11 cellular contexts compared by ENCODE assay signal in genomic region chr16:89402962-89403361, GRCh38.
A peak's percentile ranks its signal among the peaks of the same experiment; 100 is the strongest.
DNase-seq lines count a peak whose midpoint lies in the region; ATAC-seq and TF ChIP-seq lines count a peak whose summit lies in the region.
"Had no signal": no experiment of that assay in that cellular context is flagged by ENCODE, and none has a peak within 500 bp of the region (broad histone marks: within the 10 kb centered on the region; RNA-seq: fewer than 3 reads in every experiment).

No MANE protein-coding gene starts in this region.

- CTCF ChIA-PET in activated naive CD4-positive, alpha-beta T cell treated with anti-CD3 and anti-CD28 coated beads for 36 hours (lab: Charles Lee): no interaction called here
- CTCF ChIA-PET in activated CD4-positive, alpha-beta T cell treated with anti-CD3 and anti-CD28 coated beads, Interleukin-2, amount 10 ng/mL, durations not matched to agents 7 days and 5 days (lab: Charles Lee): interaction anchor here (0.5 to 0.6 kb wide), 2 partner anchors 13 to 111 kb away, joined by 3 to 4 read pairs; no protein-coding TSS in a partner anchor

- no peaks in the 10 kb centered on the region for H3K9me3 Mint-ChIP-seq in activated naive CD4-positive, alpha-beta T cell treated with anti-CD3 and anti-CD28 coated beads for 36 hours
- no peaks in the 10 kb centered on the region for H3K9me3 Mint-ChIP-seq in activated CD4-positive, alpha-beta T cell treated with anti-CD3 and anti-CD28 coated beads, Interleukin-2, amount 10 ng/mL, durations not matched to agents 7 days and 5 days

- TF ChIP-seq CTCF in fibroblast of mammary gland (conservative IDR thresholded peaks at IDR 0.05; ENCODE audit: control insufficient read depth, insufficient read depth, low read depth, low read length): no peak

- H3K4me3 Mint-ChIP-seq in activated naive CD4-positive, alpha-beta T cell treated with anti-CD3 and anti-CD28 coated beads for 36 hours: no peak overlapping the region
- H3K4me3 Mint-ChIP-seq in activated CD4-positive, alpha-beta T cell treated with anti-CD3 and anti-CD28 coated beads, Interleukin-2, amount 10 ng/mL, durations not matched to agents 7 days and 5 days: no peak overlapping the region

- H3K27ac Mint-ChIP-seq in activated naive CD4-positive, alpha-beta T cell treated with anti-CD3 and anti-CD28 coated beads for 36 hours: peak overlapping the region; percentile 84
- H3K27ac Mint-ChIP-seq in activated CD4-positive, alpha-beta T cell treated with anti-CD3 and anti-CD28 coated beads, Interleukin-2, amount 10 ng/mL, durations not matched to agents 7 days and 5 days: peak overlapping the region; percentile 71

- intact Hi-C loops in activated naive CD4-positive, alpha-beta T cell treated with anti-CD3 and anti-CD28 coated beads for 36 hours (cut with micrococcal nuclease): loop anchor here (5.0 kb wide), 1 partner anchor 71 kb away; no protein-coding TSS in a partner anchor

- POLR2A ChIA-PET in activated CD4-positive, alpha-beta T cell treated with anti-CD3 and anti-CD28 coated beads, Interleukin-2, amount 10 ng/mL, durations not matched to agents 7 days and 5 days (lab: Charles Lee): interaction anchor here (0.6 kb wide), 1 partner anchor 9 kb away, joined by 4 read pairs; no protein-coding TSS in a partner anchor

- H3K27me3 Mint-ChIP-seq in activated naive CD4-positive, alpha-beta T cell treated with anti-CD3 and anti-CD28 coated beads for 36 hours (ENCODE audit: low read depth): no peaks in the 10 kb centered on the region
- H3K27me3 Mint-ChIP-seq in activated CD4-positive, alpha-beta T cell treated with anti-CD3 and anti-CD28 coated beads, Interleukin-2, amount 10 ng/mL, durations not matched to agents 7 days and 5 days: no peaks in the 10 kb centered on the region

- no peak for ATAC-seq in HG03378 (IDR thresholded peaks at IDR 0.05; ENCODE audit: unreplicated experiment)
- no peak for ATAC-seq in HG02870 (IDR thresholded peaks at IDR 0.05; ENCODE audit: unreplicated experiment)
- ATAC-seq in GM19328 (IDR thresholded peaks at IDR 0.05; ENCODE audit: unreplicated experiment): no peak

- H3K4me3 ChIP-seq in fibroblast of mammary gland (ENCODE audit: control insufficient read depth, low read depth, low read length): no peak overlapping the region

- peaks cover 14% of the 10 kb centered on the region for H3K36me3 Mint-ChIP-seq in activated naive CD4-positive, alpha-beta T cell treated with anti-CD3 and anti-CD28 coated beads for 36 hours (ENCODE audit: low read depth)
- H3K36me3 Mint-ChIP-seq in activated CD4-positive, alpha-beta T cell treated with anti-CD3 and anti-CD28 coated beads, Interleukin-2, amount 10 ng/mL, durations not matched to agents 7 days and 5 days (ENCODE audit: low read depth): peaks cover 12% of the 10 kb centered on the region

- DNase-seq in activated naive CD4-positive, alpha-beta T cell treated with anti-CD3 and anti-CD28 coated beads for 36 hours: peak; percentile 65
- no peak for DNase-seq in activated naive CD4-positive, alpha-beta T cell treated with anti-CD3 and anti-CD28 coated beads, Interleukin-2, amount 50 U/mL, for 16 hours
- peak; percentile 23 for DNase-seq in activated CD4-positive, alpha-beta T cell treated with anti-CD3 and anti-CD28 coated beads, Interleukin-2, amount 10 ng/mL, durations not matched to agents 7 days and 5 days
- DNase-seq in fibroblast of mammary gland (ENCODE audit: low read depth): peak; percentile 56
- DNase-seq in stimulated activated CD8-positive, alpha-beta memory T cell treated with anti-CD3 and anti-CD28 coated beads, Interleukin-7, amount 100 ng/mL, for 4 hours (ENCODE audit: low read depth in 2 of 2): peak; percentile 12 to 40
- DNase-seq: hypothalamus, NCI-H2029, T-helper 9 cell had no signal

- peaks cover 82% of the 10 kb centered on the region for H3K4me1 Mint-ChIP-seq in activated naive CD4-positive, alpha-beta T cell treated with anti-CD3 and anti-CD28 coated beads for 36 hours (ENCODE audit: low read depth)
- peaks cover 65% of the 10 kb centered on the region for H3K4me1 Mint-ChIP-seq in activated CD4-positive, alpha-beta T cell treated with anti-CD3 and anti-CD28 coated beads, Interleukin-2, amount 10 ng/mL, durations not matched to agents 7 days and 5 days
